16 cellular contexts compared by ENCODE assay signal in the genomic region with DNA sequence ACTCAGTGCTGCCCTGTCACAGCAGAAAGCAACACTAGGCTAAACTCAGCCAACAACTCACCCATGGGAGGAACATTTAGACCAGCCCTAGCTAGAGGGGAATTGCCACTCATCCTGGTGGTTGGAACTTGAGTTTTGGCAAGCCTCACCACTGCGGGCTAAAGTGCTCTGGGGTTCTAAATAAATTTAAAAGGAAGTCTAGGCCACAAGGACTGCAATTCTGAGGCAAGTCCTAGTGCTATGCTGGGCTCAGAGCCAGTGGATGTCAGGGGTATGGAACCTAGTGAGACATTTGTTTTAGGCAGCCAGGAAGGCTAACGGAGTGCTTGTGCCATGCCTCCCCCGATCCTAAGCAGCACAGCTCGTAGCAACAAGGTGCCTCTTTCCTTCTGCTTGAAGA.
"Had no signal": no experiment of that assay in that cellular context is flagged by ENCODE, and none has a peak within 500 bp of the region (broad histone marks: within the 10 kb centered on the region; RNA-seq: fewer than 3 reads in every experiment).

No MANE protein-coding gene starts in this region.

- H3K36me3 Mint-ChIP-seq: activated naive CD4-positive, alpha-beta T cell treated with anti-CD3 and anti-CD28 coated beads, Interleukin-2, amount 10 ng/mL, durations not matched to agents 7 days and 5 days; stimulated activated effector memory CD8-positive, alpha-beta T cell treated with anti-CD3 and anti-CD28 coated beads, Interleukin-12 subunit alpha, Interleukin-12 subunit beta, amount 100 ng/mL, for 72 hours had no signal

- DNase-seq: activated CD4-positive, alpha-beta T cell treated with anti-CD3 and anti-CD28 coated beads, Interleukin-2, amount 10 ng/mL, durations not matched to agents 24 days and 14 days; activated CD8-positive, alpha-beta memory T cell treated with anti-CD3 and anti-CD28 coated beads, Interleukin-2, amount 50 U/mL, for 4 hours; activated effector memory CD4-positive, alpha-beta T cell treated with Interleukin-2 at 50 U/mL for 16 hours; activated naive CD4-positive, alpha-beta T cell treated with anti-CD3 and anti-CD28 coated beads, Interleukin-2, amount 10 ng/mL, durations not matched to agents 7 days and 5 days; activated naive CD8-positive, alpha-beta T cell treated with anti-CD3 and anti-CD28 coated beads, Interleukin-2, amount 50 U/mL, for 24 hours; activated T-cell treated with anti-CD3 and anti-CD28 coated beads, Interleukin-2, amount 50 U/mL, for 4 hours; anterior cingulate cortex; effector CD8-positive, alpha-beta T cell; naive thymus-derived CD8-positive, alpha-beta T cell; stimulated activated CD4-positive, alpha-beta T cell treated with anti-CD3 and anti-CD28 coated beads, Interleukin-4, amount 100 ng/mL, for 24 hours; stomach; upper lobe of left lung had no signal

- H3K27me3 Mint-ChIP-seq: activated CD4-positive, alpha-beta T cell treated with anti-CD3 and anti-CD28 coated beads, Interleukin-2, amount 10 ng/mL, durations not matched to agents 24 days and 14 days; activated naive CD4-positive, alpha-beta T cell treated with anti-CD3 and anti-CD28 coated beads, Interleukin-2, amount 10 ng/mL, durations not matched to agents 7 days and 5 days; dendritic cell treated with granulocyte-macrophage colony-stimulating factor and Interleukin-4, amounts not matched to agents 40 ng/mL and 50 ng/mL, for 4 days had no signal

- H3K9me3 Mint-ChIP-seq: activated CD4-positive, alpha-beta T cell treated with anti-CD3 and anti-CD28 coated beads, Interleukin-2, amount 10 ng/mL, durations not matched to agents 24 days and 14 days; activated naive CD4-positive, alpha-beta T cell treated with anti-CD3 and anti-CD28 coated beads, Interleukin-2, amount 10 ng/mL, durations not matched to agents 7 days and 5 days had no signal

- H3K4me3 Mint-ChIP-seq: activated CD4-positive, alpha-beta T cell treated with anti-CD3 and anti-CD28 coated beads, Interleukin-2, amount 10 ng/mL, durations not matched to agents 24 days and 14 days; activated naive CD4-positive, alpha-beta T cell treated with anti-CD3 and anti-CD28 coated beads, Interleukin-2, amount 10 ng/mL, durations not matched to agents 7 days and 5 days; activated naive CD8-positive, alpha-beta T cell treated with anti-CD3 and anti-CD28 coated beads, Interleukin-2, amount 50 U/mL, for 24 hours; activated T-cell treated with anti-CD3 and anti-CD28 coated beads, Interleukin-2, amount 50 U/mL, for 4 hours; dendritic cell treated with granulocyte-macrophage colony-stimulating factor and Interleukin-4, amounts not matched to agents 40 ng/mL and 50 ng/mL, for 4 days; naive thymus-derived CD8-positive, alpha-beta T cell; stimulated activated effector memory CD8-positive, alpha-beta T cell treated with anti-CD3 and anti-CD28 coated beads, Interleukin-12 subunit alpha, Interleukin-12 subunit beta, amount 100 ng/mL, for 72 hours; T-helper 2 cell treated with Interferon-gamma antibody and Interleukin-4, amounts not matched to agents 5 μg/mL and 100 μg/mL, for 36 hours had no signal

- ATAC-seq: activated naive CD8-positive, alpha-beta T cell treated with anti-CD3 and anti-CD28 coated beads, Interleukin-2, amount 50 U/mL, for 24 hours; activated T-cell treated with anti-CD3 and anti-CD28 coated beads, Interleukin-2, amount 50 U/mL, for 4 hours; naive thymus-derived CD8-positive, alpha-beta T cell; sciatic nerve; stimulated activated effector memory CD8-positive, alpha-beta T cell treated with anti-CD3 and anti-CD28 coated beads, Interleukin-12 subunit alpha, Interleukin-12 subunit beta, amount 100 ng/mL, for 72 hours had no signal

- H3K27ac Mint-ChIP-seq: activated CD4-positive, alpha-beta T cell treated with anti-CD3 and anti-CD28 coated beads, Interleukin-2, amount 10 ng/mL, durations not matched to agents 24 days and 14 days; activated naive CD4-positive, alpha-beta T cell treated with anti-CD3 and anti-CD28 coated beads, Interleukin-2, amount 10 ng/mL, durations not matched to agents 7 days and 5 days; activated naive CD8-positive, alpha-beta T cell treated with anti-CD3 and anti-CD28 coated beads, Interleukin-2, amount 50 U/mL, for 24 hours; dendritic cell treated with granulocyte-macrophage colony-stimulating factor and Interleukin-4, amounts not matched to agents 40 ng/mL and 50 ng/mL, for 4 days; naive thymus-derived CD8-positive, alpha-beta T cell; stimulated activated effector memory CD8-positive, alpha-beta T cell treated with anti-CD3 and anti-CD28 coated beads, Interleukin-12 subunit alpha, Interleukin-12 subunit beta, amount 100 ng/mL, for 72 hours; T-helper 2 cell treated with Interferon-gamma antibody and Interleukin-4, amounts not matched to agents 5 μg/mL and 100 μg/mL, for 36 hours had no signal

- H3K4me1 Mint-ChIP-seq: activated CD4-positive, alpha-beta T cell treated with anti-CD3 and anti-CD28 coated beads, Interleukin-2, amount 10 ng/mL, durations not matched to agents 24 days and 14 days; activated naive CD4-positive, alpha-beta T cell treated with anti-CD3 and anti-CD28 coated beads, Interleukin-2, amount 10 ng/mL, durations not matched to agents 7 days and 5 days; naive thymus-derived CD8-positive, alpha-beta T cell; stimulated activated effector memory CD8-positive, alpha-beta T cell treated with anti-CD3 and anti-CD28 coated beads, Interleukin-12 subunit alpha, Interleukin-12 subunit beta, amount 100 ng/mL, for 72 hours had no signal
